In the genomic region with DNA sequence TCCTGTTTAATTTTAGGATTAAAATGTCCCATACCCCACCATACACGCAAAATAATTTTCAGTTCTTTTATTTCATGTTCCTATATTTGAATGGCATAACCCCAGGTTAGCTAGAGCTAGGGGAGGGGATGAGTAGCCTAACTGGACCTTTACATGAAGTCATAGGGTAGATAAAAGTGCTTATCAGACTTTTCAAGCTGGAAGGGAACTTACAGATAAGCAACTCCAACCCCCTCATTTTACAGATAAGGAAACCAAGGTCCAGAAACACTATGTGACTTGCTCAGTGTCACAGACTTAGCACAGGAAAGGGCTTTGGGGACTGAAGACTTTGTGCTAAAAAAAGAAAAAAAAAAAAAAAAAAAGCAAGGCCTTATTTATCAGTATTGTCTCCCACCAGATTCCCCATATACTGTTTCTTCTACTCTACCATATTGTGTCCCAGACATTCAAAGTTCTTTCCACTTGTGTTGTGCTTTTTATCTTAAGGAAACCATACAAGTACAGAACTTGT, we compare ENCODE assay signal across 22 cellular contexts. TPM values are rescaled to one million over a fixed set of nuclear protein-coding genes. Genes with fewer than 3 reads are reported as not detected.
DNase-seq lines count a peak whose midpoint lies in the region; ATAC-seq, FAIRE-seq and TF ChIP-seq lines count a peak whose summit lies in the region.
"Had no signal": no experiment of that assay in that cellular context is flagged by ENCODE, and none has a peak within 500 bp of the region (broad histone marks: within the 10 kb centered on the region; RNA-seq: fewer than 3 reads in every experiment).

No MANE protein-coding gene starts in this region.

- no peaks in the 10 kb centered on the region for H4K20me1 ChIP-seq in K562 (replicated peaks; ENCODE audit: control insufficient read depth, insufficient read depth, low read length)
- H4K20me1 ChIP-seq in neural progenitor cell (ENCODE audit: low read depth) = no peaks in the 10 kb centered on the region

- H3K4me1 Mint-ChIP-seq in Caco-2 (ENCODE audit: low read depth, unreplicated experiment) = peaks cover 28% of the 10 kb centered on the region
- H3K4me1 Mint-ChIP-seq in neural progenitor cell = peaks cover 20% of the 10 kb centered on the region
- H3K4me1 Mint-ChIP-seq: CD4-positive, alpha-beta memory T cell had no signal

- POLR2A ChIA-PET in Caco-2 (lab: Charles Lee) = no interaction called here
- POLR2A ChIA-PET in K562 (lab: Yijun Ruan, JAX) = interaction anchor here (0.6 to 2.2 kb wide), 5 partner anchors 10 to 286 kb away, joined by 3 to 12 read pairs (median 3); a partner anchor contains a TSS

- peak; percentile 35; the same call in 1 of the 2 replicates for TF ChIP-seq POLR2A in K562 (conservative IDR thresholded peaks at IDR 0.05)

- 0% methylated on average over 1 of the region's 1 CpG for WGBS in K562 (ENCODE audit: insufficient coverage, low coverage, missing lambda C conversion rate)

- DNase-seq in Caco-2 = peak in 1 of 2 experiments; percentile 24
- DNase-seq in NCI-H226 = peak; percentile 46
- DNase-seq in K562 (ENCODE audit: extremely low read depth in 1 of 4, low spot score in 3 of 4) = peak; percentile 83 to 93 (median 84)
- no peak for DNase-seq in neural progenitor cell (ENCODE audit: low spot score)
- no peak for DNase-seq in NCI-H2107 treated with DMSO at 0.1 percent for 48 hours (lab: John Stamatoyannopoulos, UW; ENCODE audit: unreplicated experiment)
- DNase-seq in SHP77 (lab: John Stamatoyannopoulos, UW) = no peak
- DNase-seq: CD4-positive, alpha-beta memory T cell; NCI-H1092; NCI-H146; NCI-H2029 treated with DMSO at 0.1 percent for 48 hours; NCI-H2171 treated with DMSO at 0.1 percent for 48 hours; NCI-H446 treated with DMSO at 0.1 percent for 48 hours; Right ventricle myocardium superior had no signal

- H3K27ac Mint-ChIP-seq in Caco-2 (ENCODE audit: unreplicated experiment) (peak overlapping the region; percentile 3), neural progenitor cell (peak overlapping the region; percentile 20)

- H3K4me3 ChIP-seq in Caco-2 (ENCODE audit: low read depth, low read length) (no peak overlapping the region), K562 (no peak overlapping the region), neural progenitor cell (no peak overlapping the region)
- H3K4me3 ChIP-seq: A549, SK-N-MC had no signal

- CTCF ChIA-PET in Caco-2 (lab: Charles Lee) (no interaction called here), K562 (lab: Yijun Ruan, JAX; ENCODE audit: low intra/inter-chr PET ratio) (no interaction called here)

- H3K27me3 ChIP-seq in Caco-2 (replicated peaks; ENCODE audit: control insufficient read depth, insufficient read depth, low read length) = no peaks in the 10 kb centered on the region
- H3K27me3 ChIP-seq in K562 (ENCODE audit: control insufficient read depth in 2 of 2, insufficient read depth in 2 of 2, low read length in 2 of 2) = no peaks in the 10 kb centered on the region
- H3K27me3 ChIP-seq in neural progenitor cell = no peaks in the 10 kb centered on the region

- H3K9me3 Mint-ChIP-seq in Caco-2 (ENCODE audit: unreplicated experiment) (no peaks in the 10 kb centered on the region), neural progenitor cell (no peaks in the 10 kb centered on the region)

- no peaks in the 10 kb centered on the region for H3K36me3 Mint-ChIP-seq in Caco-2 (ENCODE audit: insufficient read depth, unreplicated experiment)
- no peaks in the 10 kb centered on the region for H3K36me3 Mint-ChIP-seq in neural progenitor cell

- H3K27ac ChIP-seq in K562 (ENCODE audit: extremely low read depth, low read depth, low read length) = peak overlapping the region; percentile 90
- H3K27ac ChIP-seq in neural progenitor cell = no peak overlapping the region
- H3K27ac ChIP-seq: A549, KMS-11, SK-N-MC had no signal

- BruUV-seq in Caco-2 (replicated peaks; lab: Mats Ljungman, UMichigan) (no TSS peak), K562 (replicated peaks; lab: Mats Ljungman, UMichigan) (no TSS peak)

- TF ChIP-seq CTCF in Caco-2 (IDR thresholded peaks at IDR 0.05; ENCODE audit: insufficient read depth in 1 of 2, low read depth in 1 of 2, low read length in 1 of 2, severe bottlenecking in 1 of 2, unreplicated experiment in 1 of 2) (no peak), K562 (IDR thresholded peaks at IDR 0.05 in 2 of 3, conservative IDR thresholded peaks at IDR 0.05 in 1 of 3; ENCODE audit: insufficient read depth in 2 of 3, low read depth in 1 of 3, low read length in 3 of 3) (no peak), neural progenitor cell (IDR thresholded peaks at IDR 0.05) (no peak)

- H3K9ac ChIP-seq in K562 (ENCODE audit: insufficient read depth in 1 of 2, low read depth in 2 of 2, low read length in 2 of 2) = peak overlapping the region; percentile 18 to 75; a peak in 3 of 4 replicates
- H3K9ac ChIP-seq in neural progenitor cell = no peak overlapping the region
- H3K9ac ChIP-seq: KMS-11 had no signal

- in situ Hi-C loops in K562 (cut with MboI) = no loop called here

- H2AFZ ChIP-seq in K562 (ENCODE audit: low read depth, low read length) (peak overlapping the region; percentile 61), neural progenitor cell (replicated peaks) (no peak overlapping the region)

- H3K79me2 ChIP-seq in K562 (ENCODE audit: control insufficient read depth, insufficient read depth, low read length) = no peaks in the 10 kb centered on the region
- H3K79me2 ChIP-seq in neural progenitor cell (ENCODE audit: low read depth) = no peaks in the 10 kb centered on the region

- TF ChIP-seq RAD21 in K562 (CRISPR knock-in tag; conservative IDR thresholded peaks at IDR 0.05 in 1 of 2, IDR thresholded peaks at IDR 0.05 in 1 of 2) = no peak; a peak in 1 of 4 replicates

- peak; percentile 100 for TF ChIP-seq EP300 in K562 (IDR thresholded peaks at IDR 0.05; ENCODE audit: low read length)

- H3K4me2 ChIP-seq in K562 (ENCODE audit: insufficient read depth, low read length) (peak overlapping the region; percentile 64), neural progenitor cell (no peak overlapping the region)
- H3K4me2 ChIP-seq: A549, KMS-11 had no signal

- H3K9me3 ChIP-seq in Caco-2 = no peaks in the 10 kb centered on the region; the same call in 1 of the 2 replicates
- no peaks in the 10 kb centered on the region for H3K9me3 ChIP-seq in K562 (replicated peaks; ENCODE audit: control insufficient read depth, insufficient read depth, low read depth, low read length)
- H3K9me3 ChIP-seq in neural progenitor cell (ENCODE audit: low read depth) = no peaks in the 10 kb centered on the region
- H3K9me3 ChIP-seq: A549 had no signal

- no peaks in the 10 kb centered on the region for H3K9me1 ChIP-seq in K562 (ENCODE audit: control insufficient read depth, insufficient read depth, low read length)

- peak; percentile 89 for FAIRE-seq in K562 (lab: Jason Lieb, UNC)
- FAIRE-seq: A549, D721Med, GM12892, GM18507, HepG2, RCC 7860 had no signal

- intact Hi-C loops in Caco-2 (cut with micrococcal nuclease; ENCODE audit: unreplicated experiment) (no loop called here), K562 (cut with micrococcal nuclease) (no loop called here)

- H3K4me1 ChIP-seq in Caco-2 (peaks cover 68% of the 10 kb centered on the region), K562 (replicated peaks in 1 of 2; ENCODE audit: control insufficient read depth in 2 of 2, insufficient read depth in 2 of 2, low read length in 2 of 2) (peaks cover 26 to 54% of the 10 kb centered on the region in 2 experiments), neural progenitor cell (no peaks in the 10 kb centered on the region)
- H3K4me1 ChIP-seq: A549 had no signal

- no peaks in the 10 kb centered on the region for H3K36me3 ChIP-seq in Caco-2 (ENCODE audit: control insufficient read depth, insufficient read depth, low read length)
- H3K36me3 ChIP-seq in K562 (ENCODE audit: control insufficient read depth, insufficient read depth, low read length) = no peaks in the 10 kb centered on the region
- H3K36me3 ChIP-seq in neural progenitor cell = no peaks in the 10 kb centered on the region

- no peaks in the 10 kb centered on the region for H3F3A ChIP-seq in neural progenitor cell (ENCODE audit: low read depth)

- ATAC-seq in K562 (peak; percentile 85), GM21717 (IDR thresholded peaks at IDR 0.05; ENCODE audit: unreplicated experiment) (no peak)
- ATAC-seq: A549, HepG2 had no signal

- H3K4me3 Mint-ChIP-seq in Caco-2 (ENCODE audit: unreplicated experiment) (peak overlapping the region; percentile 52), neural progenitor cell (no peak overlapping the region)
- H3K4me3 Mint-ChIP-seq: CD4-positive, alpha-beta memory T cell had no signal

- H3K27me3 Mint-ChIP-seq in Caco-2 (ENCODE audit: insufficient read depth, unreplicated experiment) = no peaks in the 10 kb centered on the region
- peaks cover 2% of the 10 kb centered on the region for H3K27me3 Mint-ChIP-seq in neural progenitor cell (ENCODE audit: insufficient read depth, low read depth)
- H3K27me3 Mint-ChIP-seq: CD4-positive, alpha-beta memory T cell had no signal

TF ChIP-seq in K562, 482 proteins besides CTCF, POLR2A, EP300 and RAD21 (continues in another document):
- peak; percentile 89 for TF ChIP-seq POLR2AphosphoS5 (IDR thresholded peaks at IDR 0.05; ENCODE audit: control insufficient read depth, insufficient read depth, low read depth, low read length)

RNA-seq across cellular contexts. Expression of a gene that starts 10.6 kb away (rescaled TPM):
- total RNA-seq in Caco-2 (2022) (21.4 and 22.4 TPM in 2 replicates), K562 (2014; rRNA removed) (24.7 and 27.0 TPM in 2 replicates), K562 (2014; rRNA removed; fragmentation: Illumina TruSeq; extraction: Trizol) (24.2 and 29.6 TPM in 2 replicates), K562 (2015; rRNA removed; fragmentation: Illumina TruSeq; extraction: Trizol) (23.5 and 27.3 TPM in 2 replicates), K562 (2021) (34.2 and 38.8 TPM in 2 replicates), neural progenitor cell (ENCODE audit: low replicate concordance) (3.0 and 5.0 TPM in 2 replicates)
- 52.4 and 113 TPM in 2 replicates for total RNA-seq in K562 (2011; cell fraction: chromatin; rRNA removed; ENCODE audit: low replicate concordance)
- total RNA-seq in K562 (2011; cell fraction: nucleolus; rRNA removed) = 18.5 and 29.7 TPM in 2 replicates
- 43.6 and 75.6 TPM in 2 replicates for total RNA-seq in K562 (2011; cell fraction: nucleoplasm; rRNA removed)
- polyA plus RNA-seq in K562 (2011; rRNA removed) (23.1 and 29.7 TPM in 2 replicates), K562 (2014; fragmentation: Illumina TruSeq; extraction: Trizol) (39.0 and 41.2 TPM in 2 replicates), K562 (2014; fragmentation: Nextera tagmentation; extraction: Ambion mirVana) (1 to 10 TPM; 6.6 to 6.8 TPM), K562 (2014; rRNA removed) (22.2 and 22.3 TPM in 2 replicates)
- polyA plus RNA-seq in K562 (2011; cell fraction: cytosol; rRNA removed) = 8.2 and 12.3 TPM in 2 replicates
- 58.7 and 77.6 TPM in 2 replicates for polyA plus RNA-seq in K562 (2011; cell fraction: nucleus; rRNA removed)
- polyA plus RNA-seq in K562 (2012) = 25.2 and 29.4 TPM in 2 replicates
- 48.4 and 50.0 TPM in 2 replicates for polyA minus RNA-seq in K562 (2011; rRNA and poly(A)+ RNA removed)
- polyA minus RNA-seq in K562 (2011; cell fraction: cytosol; rRNA and poly(A)+ RNA removed) = 15.6 and 16.9 TPM in 2 replicates
- polyA minus RNA-seq in K562 (2011; cell fraction: nucleus; rRNA and poly(A)+ RNA removed) = 39.2 and 45.5 TPM in 2 replicates

Comparison
In these comparisons a context has a peak if more than half of its experiments do, and no peak if none do; other contexts are left out.
1. DNase-seq: peak in NCI-H226 (single experiment) and K562 (4 of 4); none in neural progenitor cell (single experiment), NCI-H2107 treated with DMSO at 0.1 percent for 48 hours (single experiment) and SHP77 (0 of 2).